8 cellular contexts compared by ENCODE assay signal in genomic region chr11:82867495-82868082, GRCh38. TPM values are rescaled to one million over a fixed set of nuclear protein-coding genes. Genes with fewer than 3 reads are reported as not detected.
DNase-seq lines count a peak whose midpoint lies in the region; ATAC-seq and TF ChIP-seq lines count a peak whose summit lies in the region.

No MANE protein-coding gene starts in this region.

- H2AFZ ChIP-seq in parathyroid adenoma: peak overlapping the region; percentile 64

- H3K4me1 Mint-ChIP-seq in activated naive CD4-positive, alpha-beta T cell treated with anti-CD3 and anti-CD28 coated beads, Interleukin-2, amount 10 ng/mL, durations not matched to agents 7 days and 5 days: peaks cover 13% of the 10 kb centered on the region

- in situ Hi-C loops in ACHN (cut with HindIII; ENCODE audit: low pct_ligation_motif_present, low pct_unique_long_range_greater_than_20kb, low sequenced_read_pairs): no loop called here

- H3K9me3 ChIP-seq in SK-N-MC (ENCODE audit: low read depth, low read length): no peaks in the 10 kb centered on the region
- no peaks in the 10 kb centered on the region for H3K9me3 ChIP-seq in parathyroid adenoma (ENCODE audit: control insufficient read depth, low read length)
- H3K9me3 ChIP-seq in tibial nerve: no peaks in the 10 kb centered on the region

- H3K36me3 ChIP-seq in SK-N-MC (ENCODE audit: insufficient read depth, low read length) (no peaks in the 10 kb centered on the region), parathyroid adenoma (ENCODE audit: control insufficient read depth, insufficient read depth, low read length) (no peaks in the 10 kb centered on the region), tibial nerve (no peaks in the 10 kb centered on the region)

- 10 to 13% methylated on average over 10 of the region's 10 CpGs for WGBS in tibial nerve, 2 donors

- H3K27me3 ChIP-seq in parathyroid adenoma (ENCODE audit: control insufficient read depth, insufficient read depth, low read length) (no peaks in the 10 kb centered on the region), tibial nerve (no peaks in the 10 kb centered on the region)

- no peak overlapping the region for H3K27ac Mint-ChIP-seq in activated naive CD4-positive, alpha-beta T cell treated with anti-CD3 and anti-CD28 coated beads, Interleukin-2, amount 10 ng/mL, durations not matched to agents 7 days and 5 days

- peak; percentile 65 for ATAC-seq in GM18907 (IDR thresholded peaks at IDR 0.05; ENCODE audit: unreplicated experiment)

- no peaks in the 10 kb centered on the region for H3K9me3 Mint-ChIP-seq in activated naive CD4-positive, alpha-beta T cell treated with anti-CD3 and anti-CD28 coated beads, Interleukin-2, amount 10 ng/mL, durations not matched to agents 7 days and 5 days

- H3K9ac ChIP-seq in SK-N-MC (ENCODE audit: insufficient read length) (peak overlapping the region; percentile 59), parathyroid adenoma (no peak overlapping the region)

- no peaks in the 10 kb centered on the region for H3K36me3 Mint-ChIP-seq in activated naive CD4-positive, alpha-beta T cell treated with anti-CD3 and anti-CD28 coated beads, Interleukin-2, amount 10 ng/mL, durations not matched to agents 7 days and 5 days

- no peak overlapping the region for H3K4me3 Mint-ChIP-seq in activated naive CD4-positive, alpha-beta T cell treated with anti-CD3 and anti-CD28 coated beads, Interleukin-2, amount 10 ng/mL, durations not matched to agents 7 days and 5 days

- no peak for TF ChIP-seq EP300 in tibial nerve (IDR thresholded peaks at IDR 0.05)

- no peak for TF ChIP-seq POLR2A in tibial nerve (IDR thresholded peaks at IDR 0.05)

- peak overlapping the region; percentile 55 for H3K4me3 ChIP-seq in SK-N-MC
- H3K4me3 ChIP-seq in parathyroid adenoma (ENCODE audit: low read depth, low read length): no peak overlapping the region
- H3K4me3 ChIP-seq in tibial nerve: peak overlapping the region in 1 of 4 donors; percentile 31

- TF ChIP-seq CTCF in parathyroid adenoma (IDR thresholded peaks at IDR 0.05) (peak; percentile 61), tibial nerve (IDR thresholded peaks at IDR 0.05) (peak; percentile 65 to 81 (median 79))

- CTCF ChIA-PET in activated naive CD4-positive, alpha-beta T cell treated with anti-CD3 and anti-CD28 coated beads, Interleukin-2, amount 10 ng/mL, durations not matched to agents 7 days and 5 days (lab: Charles Lee): interaction anchor here (0.6 to 4.8 kb wide), 53 partner anchors 8 to 953 kb away, joined by 3 to 42 read pairs (median 4); partner anchors contain the start of genes DDIAS and PRCP

- peak overlapping the region; percentile 92 for H3K27ac ChIP-seq in SK-N-MC
- H3K27ac ChIP-seq in parathyroid adenoma: no peak overlapping the region
- H3K27ac ChIP-seq in tibial nerve: peak overlapping the region in 1 of 4 donors; percentile 30

- H3K4me1 ChIP-seq in parathyroid adenoma (no peaks in the 10 kb centered on the region), tibial nerve (peaks cover 0 to 48% (median 3%) of the 10 kb centered on the region in 4 donors)

- DNase-seq in ACHN (peak; percentile 74), NCI-H1105 (lab: John Stamatoyannopoulos, UW) (peak; percentile 89), SK-N-MC (ENCODE audit: low read depth, low spot score) (peak; percentile 95), glomerular endothelial cell (ENCODE audit: extremely low read depth, low read depth, low spot score) (peak; percentile 71), tibial nerve (ENCODE audit: low spot score in 2 of 2) (peak; percentile 79 to 99)
- DNase-seq in activated naive CD4-positive, alpha-beta T cell treated with anti-CD3 and anti-CD28 coated beads, Interleukin-2, amount 10 ng/mL, durations not matched to agents 7 days and 5 days: peak; percentile 83

- no peaks in the 10 kb centered on the region for H3K79me2 ChIP-seq in parathyroid adenoma

- H3K27me3 Mint-ChIP-seq in activated naive CD4-positive, alpha-beta T cell treated with anti-CD3 and anti-CD28 coated beads, Interleukin-2, amount 10 ng/mL, durations not matched to agents 7 days and 5 days: peaks cover 9% of the 10 kb centered on the region

- H3K4me2 ChIP-seq in parathyroid adenoma (ENCODE audit: low read length): no peak overlapping the region

RNA-seq across cellular contexts. Expression of gene PRCP, which starts 32.6 kb away (rescaled TPM):
- total RNA-seq in glomerular endothelial cell: 138 and 215 TPM in 2 replicates
- total RNA-seq in tibial nerve: 10 to 100 TPM; 39.6 to 58.6 (median 45.8) TPM

RNA-seq across cellular contexts. Expression of gene DDIAS, which starts 33.9 kb away (rescaled TPM):
- 1.2 and 4.2 TPM in 2 replicates for total RNA-seq in glomerular endothelial cell
- total RNA-seq in tibial nerve: 1 to 10 TPM in 2 of 4 donors, under 1 TPM in 2; 0.22 to 3.1 (median 1.3) TPM
